Comparison of ENCODE assay signal across 28 cellular contexts in the genomic region with DNA sequence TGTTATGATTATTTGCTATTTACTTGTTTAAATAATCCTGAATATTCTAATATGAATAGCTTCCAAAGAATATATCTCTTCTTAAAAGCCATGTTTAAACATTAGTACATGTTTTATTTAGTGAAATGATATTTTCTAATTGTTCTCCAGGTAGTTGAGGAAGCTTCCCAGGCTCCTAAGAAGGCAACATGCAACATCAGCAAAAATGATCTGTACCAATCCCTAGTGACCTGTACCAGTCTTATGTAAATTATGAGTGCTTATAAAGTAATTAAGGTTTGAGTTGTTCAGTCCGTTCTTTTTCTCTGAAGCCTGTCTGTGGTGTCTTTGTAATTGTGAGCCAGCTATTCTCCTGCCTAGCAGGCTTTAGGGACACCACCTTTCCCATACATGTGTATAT.
"Had no signal": no experiment of that assay in that cellular context is flagged by ENCODE, and none has a peak within 500 bp of the region (broad histone marks: within the 10 kb centered on the region; RNA-seq: fewer than 3 reads in every experiment).

No MANE protein-coding gene starts in this region.

- H3K27me3 Mint-ChIP-seq: progenitor cell of endocrine pancreas; stimulated activated naive B cell treated with anti-CD40 and anti-IgM and Interleukin-4, amounts not matched to agents 10 μg/mL and 1 μg/mL and 100 μg/mL, for 72 hours; stimulated activated naive CD8-positive, alpha-beta T cell treated with anti-CD3 and anti-CD28 coated beads, Interleukin-15, Interleukin-2, amounts not matched to agents 100 ng/mL and 50 ng/mL, for 24 hours had no signal

- H3K4me1 Mint-ChIP-seq: natural killer cell; nephron; neural progenitor cell; stimulated activated effector memory CD8-positive, alpha-beta T cell treated with anti-CD3 and anti-CD28 coated beads, Interleukin-12 subunit alpha, Interleukin-12 subunit beta, amount 100 ng/mL, for 72 hours; stimulated activated naive B cell treated with anti-CD40 and anti-IgM and Interleukin-4, amounts not matched to agents 10 μg/mL and 1 μg/mL and 100 μg/mL, for 72 hours had no signal

- FAIRE-seq: urothelium cell line had no signal

- H3K4me3 Mint-ChIP-seq: natural killer cell; nephron; neural progenitor cell; stimulated activated effector memory CD8-positive, alpha-beta T cell treated with anti-CD3 and anti-CD28 coated beads, Interleukin-12 subunit alpha, Interleukin-12 subunit beta, amount 100 ng/mL, for 72 hours; stimulated activated naive B cell treated with anti-CD40 and anti-IgM and Interleukin-4, amounts not matched to agents 10 μg/mL and 1 μg/mL and 100 μg/mL, for 72 hours; stimulated activated naive CD8-positive, alpha-beta T cell treated with anti-CD3 and anti-CD28 coated beads, Interleukin-15, Interleukin-2, amounts not matched to agents 100 ng/mL and 50 ng/mL, for 24 hours had no signal

- H3K27ac Mint-ChIP-seq: natural killer cell; nephron; neural progenitor cell; progenitor cell of endocrine pancreas; stimulated activated effector memory CD8-positive, alpha-beta T cell treated with anti-CD3 and anti-CD28 coated beads, Interleukin-12 subunit alpha, Interleukin-12 subunit beta, amount 100 ng/mL, for 72 hours; stimulated activated naive B cell treated with anti-CD40 and anti-IgM and Interleukin-4, amounts not matched to agents 10 μg/mL and 1 μg/mL and 100 μg/mL, for 72 hours; stimulated activated naive CD8-positive, alpha-beta T cell treated with anti-CD3 and anti-CD28 coated beads, Interleukin-15, Interleukin-2, amounts not matched to agents 100 ng/mL and 50 ng/mL, for 24 hours had no signal

- H3K9ac ChIP-seq: neural progenitor cell, parathyroid adenoma had no signal

- H2AFZ ChIP-seq: neural progenitor cell, parathyroid adenoma had no signal

- H3K4me2 ChIP-seq: neural progenitor cell had no signal

- H3K4me3 ChIP-seq: neural progenitor cell, ovary, psoas muscle, skin epidermis, stomach, thoracic aorta, thyroid gland, tibial nerve, upper lobe of left lung, vagina had no signal

- H3K27me3 ChIP-seq: neural progenitor cell, ovary, stomach, thyroid gland, tibial nerve, upper lobe of left lung, vagina had no signal

- H3K36me3 Mint-ChIP-seq: natural killer cell; stimulated activated effector memory CD8-positive, alpha-beta T cell treated with anti-CD3 and anti-CD28 coated beads, Interleukin-12 subunit alpha, Interleukin-12 subunit beta, amount 100 ng/mL, for 72 hours; stimulated activated naive B cell treated with anti-CD40 and anti-IgM and Interleukin-4, amounts not matched to agents 10 μg/mL and 1 μg/mL and 100 μg/mL, for 72 hours had no signal

- H3K9me3 ChIP-seq: ovary, psoas muscle, stomach, thoracic aorta, thyroid gland, tibial nerve, upper lobe of left lung, vagina had no signal

- DNase-seq: natural killer cell; occipital lobe; ovary; posterior cingulate gyrus; psoas muscle; right cardiac atrium; stimulated activated CD4-positive, alpha-beta T cell treated with anti-CD3 and anti-CD28 coated beads, Interleukin-15, amount 100 ng/mL, for 24 hours; stimulated activated CD4-positive, alpha-beta T cell treated with anti-CD3 and anti-CD28 coated beads, Interleukin-2, amount 100 ng/mL, for 24 hours; stimulated activated CD4-positive, alpha-beta T cell treated with anti-CD3 and anti-CD28 coated beads, Interleukin-2, amount 100 ng/mL, for 48 hours; stimulated activated CD4-positive, alpha-beta T cell treated with anti-CD3 and anti-CD28 coated beads, Interleukin-4, amount 100 ng/mL, for 24 hours; stimulated activated naive B cell treated with anti-CD40 and anti-IgM and Interleukin-4, amounts not matched to agents 10 μg/mL and 1 μg/mL and 100 μg/mL, for 72 hours; stimulated activated naive CD4-positive, alpha-beta T cell treated with Interleukin-2 at 50 U/mL for 16 hours; stomach; thyroid gland; trophoblast cell had no signal

- H3K36me3 ChIP-seq: neural progenitor cell, ovary, thoracic aorta, thyroid gland, upper lobe of left lung, vagina had no signal

- H3K4me1 ChIP-seq: neural progenitor cell, parathyroid adenoma, psoas muscle, thyroid gland, tibial nerve, upper lobe of left lung, vagina had no signal

- ATAC-seq: natural killer cell; psoas muscle; right cardiac atrium; sciatic nerve; stimulated activated effector memory CD8-positive, alpha-beta T cell treated with anti-CD3 and anti-CD28 coated beads, Interleukin-12 subunit alpha, Interleukin-12 subunit beta, amount 100 ng/mL, for 72 hours; stimulated activated naive B cell treated with anti-CD40 and anti-IgM and Interleukin-4, amounts not matched to agents 10 μg/mL and 1 μg/mL and 100 μg/mL, for 72 hours had no signal

- H3K9me3 Mint-ChIP-seq: natural killer cell; nephron; neural progenitor cell; stimulated activated effector memory CD8-positive, alpha-beta T cell treated with anti-CD3 and anti-CD28 coated beads, Interleukin-12 subunit alpha, Interleukin-12 subunit beta, amount 100 ng/mL, for 72 hours; stimulated activated naive CD8-positive, alpha-beta T cell treated with anti-CD3 and anti-CD28 coated beads, Interleukin-15, Interleukin-2, amounts not matched to agents 100 ng/mL and 50 ng/mL, for 24 hours had no signal

- H3K27ac ChIP-seq: neural progenitor cell, ovary, parathyroid adenoma, psoas muscle, skin epidermis, stomach, thoracic aorta, thyroid gland, tibial nerve, upper lobe of left lung, vagina had no signal
